17 cellular contexts compared by ENCODE assay signal in genomic region chr2:31028415-31028814, GRCh38.
DNase-seq lines count a peak whose midpoint lies in the region; ATAC-seq and TF ChIP-seq lines count a peak whose summit lies in the region.
"Had no signal": no experiment of that assay in that cellular context is flagged by ENCODE, and none has a peak within 500 bp of the region (broad histone marks: within the 10 kb centered on the region; RNA-seq: fewer than 3 reads in every experiment).

No MANE protein-coding gene starts in this region.

- H3K27ac ChIP-seq in HEK293 (ENCODE audit: extremely low read depth, low read depth, low read length) (no peak overlapping the region), endodermal cell (ENCODE audit: low read depth, low read length) (no peak overlapping the region), sigmoid colon (no peak overlapping the region)
- H3K27ac ChIP-seq: BLaER1 treated with 17β-estradiol and CSF1 and Interleukin-3, amounts not matched to agents 10 nM and 100 nM had no signal

- H3K4me1 ChIP-seq in HEK293 (ENCODE audit: control insufficient read depth, insufficient read depth, low read length) (no peaks in the 10 kb centered on the region), endodermal cell (ENCODE audit: control insufficient read depth, insufficient read depth, low read length) (no peaks in the 10 kb centered on the region), sigmoid colon (no peaks in the 10 kb centered on the region)
- H3K4me1 ChIP-seq: HAP-1 had no signal

- POLR2A ChIA-PET in HEK293 (lab: Yijun Ruan, JAX): no interaction called here

- no peaks in the 10 kb centered on the region for H3K9me3 Mint-ChIP-seq in endodermal cell
- H3K9me3 Mint-ChIP-seq: CD4-positive, alpha-beta T cell had no signal

- no peaks in the 10 kb centered on the region for H3K27me3 ChIP-seq in endodermal cell (ENCODE audit: control insufficient read depth, insufficient read depth, low read length, poor library complexity, severe bottlenecking)
- H3K27me3 ChIP-seq in sigmoid colon: no peaks in the 10 kb centered on the region
- H3K27me3 ChIP-seq: BLaER1 treated with 17β-estradiol and CSF1 and Interleukin-3, amounts not matched to agents 10 nM and 100 nM had no signal

- no peak overlapping the region for H3K9ac ChIP-seq in endodermal cell (ENCODE audit: extremely low read depth, low read length, poor library complexity, severe bottlenecking)
- H3K9ac ChIP-seq: BLaER1 treated with 17β-estradiol and CSF1 and Interleukin-3, amounts not matched to agents 10 nM and 100 nM had no signal

- no peak overlapping the region for H3K4me3 ChIP-seq in HEK293 (ENCODE audit: low read depth, low read length)
- no peak overlapping the region for H3K4me3 ChIP-seq in endodermal cell (ENCODE audit: low read length)
- no peak overlapping the region for H3K4me3 ChIP-seq in sigmoid colon
- H3K4me3 ChIP-seq: BLaER1 treated with 17β-estradiol and CSF1 and Interleukin-3, amounts not matched to agents 10 nM and 100 nM; HAP-1 had no signal

- peaks cover 26% of the 10 kb centered on the region for H3K27me3 Mint-ChIP-seq in endodermal cell (ENCODE audit: insufficient read depth)
- H3K27me3 Mint-ChIP-seq: CD4-positive, alpha-beta T cell had no signal

- ATAC-seq in GM21723 (IDR thresholded peaks at IDR 0.05; ENCODE audit: unreplicated experiment): no peak
- ATAC-seq in GM19463 (IDR thresholded peaks at IDR 0.05; ENCODE audit: unreplicated experiment): no peak
- ATAC-seq in GM18909 (IDR thresholded peaks at IDR 0.05; ENCODE audit: poor library complexity, unreplicated experiment): no peak
- ATAC-seq: HepG2 had no signal

- CTCF ChIA-PET in HEK293 (lab: Yijun Ruan, JAX): no interaction called here

- DNase-seq in COR-L47 (lab: John Stamatoyannopoulos, UW) (peak; percentile 76), NCI-H345 treated with DMSO at 0.1 percent for 48 hours (lab: John Stamatoyannopoulos, UW; ENCODE audit: unreplicated experiment) (peak; percentile 18), endodermal cell (peak; percentile 64), sigmoid colon (no peak)
- DNase-seq: ACHN; CD4-positive, alpha-beta T cell; DMS79; EL; GDM1; HFFc6 had no signal

- no peak overlapping the region for H3K27ac Mint-ChIP-seq in endodermal cell
- H3K27ac Mint-ChIP-seq: CD4-positive, alpha-beta T cell; HFFc6 had no signal

- peaks cover 14% of the 10 kb centered on the region for H3K4me1 Mint-ChIP-seq in endodermal cell

- no peaks in the 10 kb centered on the region for H3K36me3 Mint-ChIP-seq in endodermal cell (ENCODE audit: low read depth)

- no peaks in the 10 kb centered on the region for H3K9me3 ChIP-seq in HEK293 (ENCODE audit: control insufficient read depth, insufficient read depth, low read depth, low read length)
- H3K9me3 ChIP-seq in endodermal cell (ENCODE audit: control insufficient read depth, low read length): no peaks in the 10 kb centered on the region
- no peaks in the 10 kb centered on the region for H3K9me3 ChIP-seq in sigmoid colon
- H3K9me3 ChIP-seq: HAP-1 had no signal

- no peak for TF ChIP-seq EP300 in sigmoid colon (IDR thresholded peaks at IDR 0.05)

- TF ChIP-seq POLR2A in sigmoid colon (IDR thresholded peaks at IDR 0.05): no peak

- H3K36me3 ChIP-seq in HEK293 (ENCODE audit: control insufficient read depth in 2 of 2, insufficient read depth in 1 of 2, low read length in 2 of 2) (no peaks in the 10 kb centered on the region), endodermal cell (ENCODE audit: control insufficient read depth, insufficient read depth, low read length) (no peaks in the 10 kb centered on the region), sigmoid colon (no peaks in the 10 kb centered on the region)
- H3K36me3 ChIP-seq: HAP-1 had no signal

- TF ChIP-seq CTCF in HEK293 (tag by site-specific recombination; IDR thresholded peaks at IDR 0.05) (no peak), endodermal cell (conservative IDR thresholded peaks at IDR 0.05) (no peak), sigmoid colon (IDR thresholded peaks at IDR 0.05) (no peak)

- H3K4me3 Mint-ChIP-seq in endodermal cell: no peak overlapping the region
- H3K4me3 Mint-ChIP-seq: CD4-positive, alpha-beta T cell; HFFc6 had no signal

- 57% methylated on average over 8 of the region's 8 CpGs; no CpG with 5 or more reads in 1 of the 2 experiments for WGBS in endodermal cell (ENCODE audit: insufficient coverage in 1 of 2, insufficient read length in 1 of 2), 2 experiments
- 53 to 64% methylated on average over 8 of the region's 8 CpGs for WGBS in sigmoid colon, 2 donors

- intact Hi-C loops in sigmoid colon (cut with DNase I): no loop called here

TF ChIP-seq in HEK293, 187 proteins besides CTCF, POLR2A, EP300 and RAD21:
- TF ChIP-seq ZNF549 (tag by site-specific recombination; IDR thresholded peaks at IDR 0.05): no peak
- no peak for TF ChIP-seq ZNF473 (tag by site-specific recombination; IDR thresholded peaks at IDR 0.05)
- peak; percentile 98 for TF ChIP-seq ZIC2 (tag by site-specific recombination; IDR thresholded peaks at IDR 0.05)
